ENCODE assay signal across 32 cellular contexts in genomic region chr10:63483983-63484382, GRCh38.
"Had no signal": no experiment of that assay in that cellular context is flagged by ENCODE, and none has a peak within 500 bp of the region (broad histone marks: within the 10 kb centered on the region; RNA-seq: fewer than 3 reads in every experiment).

No MANE protein-coding gene starts in this region.

- H3K9me3 ChIP-seq: adrenal gland, body of pancreas, breast epithelium had no signal

- ATAC-seq: activated CD8-positive, alpha-beta T cell treated with anti-CD3 and anti-CD28 coated beads for 36 hours; activated naive CD4-positive, alpha-beta T cell treated with anti-CD3 and anti-CD28 coated beads, Interleukin-2, amount 50 U/mL, for 72 hours; activated T-cell treated with anti-CD3 and anti-CD28 coated beads, Interleukin-2, amount 50 U/mL, for 4 hours; activated T-cell treated with anti-CD3 and anti-CD28 coated beads, Interleukin-2, amount 50 U/mL, for 72 hours; activated T-helper 17 cell treated with anti-CD3 and anti-CD28 coated beads, Interleukin-2, amount 50 U/mL, for 72 hours; body of pancreas had no signal

- H3K27ac ChIP-seq: adrenal gland, body of pancreas, brain microvascular endothelial cell, breast epithelium, VCaP had no signal

- DNase-seq: activated B cell treated with CpG ODN at 0.5 μM for 24 hours; activated CD4-positive, alpha-beta memory T cell treated with anti-CD3 and anti-CD28 coated beads for 36 hours; activated CD4-positive, alpha-beta T cell treated with anti-CD3 and anti-CD28 coated beads for 4 hours; activated CD4-positive, alpha-beta T cell treated with anti-CD3 and anti-CD28 coated beads, Interleukin-2, amount 10 ng/mL, durations not matched to agents 24 days and 14 days; activated CD4-positive, alpha-beta T cell treated with anti-CD3 and anti-CD28 coated beads, Interleukin-2, amount 50 U/mL, for 1 hour; activated CD4-positive, alpha-beta T cell treated with anti-CD3 and anti-CD28 coated beads, Interleukin-2, amount 50 U/mL, for 4 hours; activated CD4-positive, CD25-positive, alpha-beta regulatory T cell treated with anti-CD3 and anti-CD28 coated beads, Interleukin-2, amount 50 U/mL, for 72 hours; activated CD8-positive, alpha-beta memory T cell treated with anti-CD3 and anti-CD28 coated beads, Interleukin-2, amount 50 U/mL, for 4 hours; activated CD8-positive, alpha-beta T cell treated with anti-CD3 and anti-CD28 coated beads for 36 hours; activated effector memory CD4-positive, alpha-beta T cell treated with anti-CD3 and anti-CD28 coated beads, Interleukin-2, amount 50 U/mL, for 16 hours; activated gamma-delta T cell treated with Interleukin-2 at 50 U/mL for 16 hours; activated naive CD4-positive, alpha-beta T cell; activated naive CD4-positive, alpha-beta T cell treated with anti-CD3 and anti-CD28 coated beads for 36 hours; activated naive CD4-positive, alpha-beta T cell treated with anti-CD3 and anti-CD28 coated beads, Interleukin-2, amount 50 U/mL, for 16 hours; activated naive CD8-positive, alpha-beta T cell treated with anti-CD3 and anti-CD28 coated beads for 36 hours; activated T-cell treated with anti-CD3 and anti-CD28 coated beads for 4 hours; activated T-cell treated with anti-CD3 and anti-CD28 coated beads, Interleukin-2, amount 50 U/mL, for 1 hour; activated T-cell treated with anti-CD3 and anti-CD28 coated beads, Interleukin-2, amount 50 U/mL, for 4 hours; activated T-cell treated with anti-CD3 and anti-CD28 coated beads, Interleukin-2, amount 50 U/mL, for 72 hours; adrenal gland; amniotic stem cell; aorta; body of pancreas; brain microvascular endothelial cell; central memory CD4-positive, alpha-beta T cell; T-helper 1 cell; T-helper 2 cell; T-helper 9 cell had no signal

- H3K4me1 ChIP-seq: breast epithelium had no signal

- H3K4me3 ChIP-seq: adrenal gland, body of pancreas, breast epithelium had no signal

- H3K36me3 ChIP-seq: adrenal gland, brain microvascular endothelial cell, breast epithelium had no signal
